ENCODE assay signal across 16 cellular contexts in the genomic region with DNA sequence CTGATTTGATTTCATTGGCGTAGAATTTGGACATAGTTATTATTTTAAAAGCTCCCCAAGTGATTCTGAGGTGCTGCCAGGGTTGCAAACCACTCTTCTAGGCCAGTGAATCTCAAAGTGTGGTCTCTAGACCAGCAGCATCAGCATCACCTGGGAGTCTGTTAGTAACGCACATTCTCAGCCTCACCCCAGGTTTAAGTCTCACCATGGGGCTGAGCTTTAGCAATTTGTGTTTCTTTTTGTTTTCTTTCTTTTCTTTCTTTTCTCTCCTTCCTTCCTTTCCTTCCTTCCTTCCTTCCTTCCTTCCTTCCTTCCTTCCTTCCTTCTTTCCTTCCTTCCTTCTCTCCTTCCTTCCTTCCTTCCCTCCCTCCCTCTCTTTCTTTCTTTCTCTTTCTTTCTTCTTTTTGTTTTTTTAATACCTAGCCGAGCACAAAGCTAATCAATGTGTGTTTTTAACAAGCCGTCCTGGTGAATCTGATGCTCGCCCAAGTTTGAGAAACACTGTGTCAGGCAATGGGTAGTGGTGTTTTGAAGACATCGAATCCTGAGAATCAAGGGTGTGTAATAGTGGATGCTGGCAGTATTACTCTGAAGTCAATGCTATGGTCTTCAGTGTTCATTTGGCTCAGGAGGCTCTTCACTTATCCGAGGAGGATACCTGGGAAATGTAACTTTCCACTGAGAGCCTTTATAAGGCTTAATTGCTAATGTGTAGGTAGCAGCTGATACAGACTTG.
DNase-seq lines count a peak whose midpoint lies in the region; ATAC-seq and TF ChIP-seq lines count a peak whose summit lies in the region.
"Had no signal": no experiment of that assay in that cellular context is flagged by ENCODE, and none has a peak within 500 bp of the region (broad histone marks: within the 10 kb centered on the region; RNA-seq: fewer than 3 reads in every experiment).

No MANE protein-coding gene starts in this region.

- no peak overlapping the region for H3K27ac ChIP-seq in DND-41 (ENCODE audit: low read length)
- peak overlapping the region; percentile 86 for H3K27ac ChIP-seq in foreskin keratinocyte
- H3K27ac ChIP-seq: gastrocnemius medialis, thoracic aorta had no signal

- peaks cover 29% of the 10 kb centered on the region for H3K4me1 Mint-ChIP-seq in activated T-helper 17 cell treated with anti-CD3 and anti-CD28 coated beads, Interleukin-2, amount 50 U/mL, for 72 hours
- peaks cover 16% of the 10 kb centered on the region for H3K4me1 Mint-ChIP-seq in stimulated activated effector memory CD8-positive, alpha-beta T cell treated with anti-CD3 and anti-CD28 coated beads, Interleukin-12 subunit alpha, Interleukin-12 subunit beta, amount 100 ng/mL, for 72 hours
- peaks cover 10% of the 10 kb centered on the region for H3K4me1 Mint-ChIP-seq in activated CD4-positive, alpha-beta memory T cell treated with anti-CD3 and anti-CD28 coated beads, Interleukin-2, amount 10 ng/mL, durations not matched to agents 7 days and 5 days

- H3K4me1 ChIP-seq in DND-41 (ENCODE audit: insufficient read depth, low read length) (peaks cover 12% of the 10 kb centered on the region), foreskin keratinocyte (peaks cover 26% of the 10 kb centered on the region)
- H3K4me1 ChIP-seq: gastrocnemius medialis had no signal

- H3K9me3 ChIP-seq in DND-41 (ENCODE audit: insufficient read depth, low read length, severe bottlenecking), result no peaks in the 10 kb centered on the region
- H3K9me3 ChIP-seq: gastrocnemius medialis, thoracic aorta had no signal

- no peaks in the 10 kb centered on the region for H3K27me3 Mint-ChIP-seq in activated T-helper 17 cell treated with anti-CD3 and anti-CD28 coated beads, Interleukin-2, amount 50 U/mL, for 72 hours
- no peaks in the 10 kb centered on the region for H3K27me3 Mint-ChIP-seq in activated CD4-positive, alpha-beta memory T cell treated with anti-CD3 and anti-CD28 coated beads, Interleukin-2, amount 10 ng/mL, durations not matched to agents 7 days and 5 days
- H3K27me3 Mint-ChIP-seq: CD4-positive, alpha-beta T cell; progenitor cell of endocrine pancreas had no signal

- no peaks in the 10 kb centered on the region for H3K36me3 Mint-ChIP-seq in activated T-helper 17 cell treated with anti-CD3 and anti-CD28 coated beads, Interleukin-2, amount 50 U/mL, for 72 hours (ENCODE audit: low read depth)
- no peaks in the 10 kb centered on the region for H3K36me3 Mint-ChIP-seq in stimulated activated effector memory CD8-positive, alpha-beta T cell treated with anti-CD3 and anti-CD28 coated beads, Interleukin-12 subunit alpha, Interleukin-12 subunit beta, amount 100 ng/mL, for 72 hours
- peaks cover 4% of the 10 kb centered on the region for H3K36me3 Mint-ChIP-seq in activated CD4-positive, alpha-beta memory T cell treated with anti-CD3 and anti-CD28 coated beads, Interleukin-2, amount 10 ng/mL, durations not matched to agents 7 days and 5 days (ENCODE audit: low read depth)

- H2AFZ ChIP-seq in DND-41 (ENCODE audit: low read depth, low read length), result no peak overlapping the region

- H3K9ac ChIP-seq in DND-41 (ENCODE audit: low read depth, low read length), result no peak overlapping the region

- CTCF ChIA-PET in activated CD4-positive, alpha-beta memory T cell treated with anti-CD3 and anti-CD28 coated beads, Interleukin-2, amount 10 ng/mL, durations not matched to agents 7 days and 5 days (lab: Charles Lee), result no interaction called here

- TF ChIP-seq CTCF in DND-41 (IDR thresholded peaks at IDR 0.05; ENCODE audit: borderline replicate concordance, extremely low read depth, low read length, poor library complexity, severe bottlenecking) (no peak), foreskin keratinocyte (conservative IDR thresholded peaks at IDR 0.05) (no peak)

- POLR2A ChIA-PET in activated CD4-positive, alpha-beta memory T cell treated with anti-CD3 and anti-CD28 coated beads, Interleukin-2, amount 10 ng/mL, durations not matched to agents 7 days and 5 days (lab: Charles Lee), result no interaction called here

- DNase-seq in DND-41 (no peak), foreskin keratinocyte (no peak), NCI-H2107 (lab: John Stamatoyannopoulos, UW) (no peak)
- no peak for DNase-seq in stimulated activated effector memory CD8-positive, alpha-beta T cell treated with anti-CD3 and anti-CD28 coated beads, Interleukin-12 subunit alpha, Interleukin-12 subunit beta, amount 100 ng/mL, for 72 hours (ENCODE audit: low spot score in 2 of 2)
- no peak for DNase-seq in activated CD8-positive, alpha-beta memory T cell treated with anti-CD3 and anti-CD28 coated beads, Interleukin-2, amount 50 U/mL, for 48 hours
- no peak for DNase-seq in activated CD4-positive, alpha-beta memory T cell treated with anti-CD3 and anti-CD28 coated beads, Interleukin-2, amount 10 ng/mL, durations not matched to agents 7 days and 5 days
- DNase-seq: anterior cingulate cortex; CD4-positive, alpha-beta T cell; gastrocnemius medialis; NCI-H1105; NCI-H524 treated with DMSO at 0.1 percent for 48 hours had no signal

- H3K4me3 ChIP-seq in DND-41 (ENCODE audit: low read depth in 1 of 2, low read length in 2 of 2), result no peak overlapping the region
- H3K4me3 ChIP-seq: gastrocnemius medialis, thoracic aorta had no signal

- H4K20me1 ChIP-seq in DND-41 (ENCODE audit: insufficient read depth, low read length), result peaks cover 13% of the 10 kb centered on the region; the same call in 1 of the 2 replicates

- ATAC-seq in DND-41 (ENCODE audit: insufficient read depth, low read depth) (no peak; the same call in 2 of the 3 replicates), foreskin keratinocyte (no peak), GM21381 (IDR thresholded peaks at IDR 0.05; ENCODE audit: unreplicated experiment) (no peak)
- no peak for ATAC-seq in activated T-helper 17 cell treated with anti-CD3 and anti-CD28 coated beads, Interleukin-2, amount 50 U/mL, for 72 hours (replicated peaks)
- ATAC-seq in stimulated activated effector memory CD8-positive, alpha-beta T cell treated with anti-CD3 and anti-CD28 coated beads, Interleukin-12 subunit alpha, Interleukin-12 subunit beta, amount 100 ng/mL, for 72 hours, result no peak

- H3K4me3 Mint-ChIP-seq in activated T-helper 17 cell treated with anti-CD3 and anti-CD28 coated beads, Interleukin-2, amount 50 U/mL, for 72 hours, result peak overlapping the region; percentile 38
- no peak overlapping the region for H3K4me3 Mint-ChIP-seq in stimulated activated effector memory CD8-positive, alpha-beta T cell treated with anti-CD3 and anti-CD28 coated beads, Interleukin-12 subunit alpha, Interleukin-12 subunit beta, amount 100 ng/mL, for 72 hours
- H3K4me3 Mint-ChIP-seq in activated CD4-positive, alpha-beta memory T cell treated with anti-CD3 and anti-CD28 coated beads, Interleukin-2, amount 10 ng/mL, durations not matched to agents 7 days and 5 days, result no peak overlapping the region
- H3K4me3 Mint-ChIP-seq: CD4-positive, alpha-beta T cell had no signal

- H3K36me3 ChIP-seq in DND-41 (ENCODE audit: insufficient read depth, low read length), result no peaks in the 10 kb centered on the region
- H3K36me3 ChIP-seq: gastrocnemius medialis, thoracic aorta had no signal

- H3K27ac Mint-ChIP-seq in activated T-helper 17 cell treated with anti-CD3 and anti-CD28 coated beads, Interleukin-2, amount 50 U/mL, for 72 hours, result peak overlapping the region; percentile 49
- H3K27ac Mint-ChIP-seq in stimulated activated effector memory CD8-positive, alpha-beta T cell treated with anti-CD3 and anti-CD28 coated beads, Interleukin-12 subunit alpha, Interleukin-12 subunit beta, amount 100 ng/mL, for 72 hours, result peak overlapping the region; percentile 9
- no peak overlapping the region for H3K27ac Mint-ChIP-seq in activated CD4-positive, alpha-beta memory T cell treated with anti-CD3 and anti-CD28 coated beads, Interleukin-2, amount 10 ng/mL, durations not matched to agents 7 days and 5 days
- H3K27ac Mint-ChIP-seq: activated T-helper 2 cell treated with anti-CD3 and anti-CD28 coated beads, Interferon-gamma antibody, Interleukin-2, Interleukin-4, amounts not matched to agents 10 μg/mL and 5 μg/mL and 100 μg/mL, durations not matched to agents 14 hours and 24 hours and 36 hours; CD4-positive, alpha-beta T cell; progenitor cell of endocrine pancreas had no signal

- peaks cover 17% of the 10 kb centered on the region for H3K79me2 ChIP-seq in DND-41 (ENCODE audit: insufficient read depth, low read length)

- 0 out of 2 replicates have a peak overlapping the region, but pooled peaks have one; percentile 9 for H3K4me2 ChIP-seq in DND-41 (ENCODE audit: insufficient read depth, low read length)

- H3K9me3 Mint-ChIP-seq in activated T-helper 17 cell treated with anti-CD3 and anti-CD28 coated beads, Interleukin-2, amount 50 U/mL, for 72 hours, result no peaks in the 10 kb centered on the region
- H3K9me3 Mint-ChIP-seq in stimulated activated effector memory CD8-positive, alpha-beta T cell treated with anti-CD3 and anti-CD28 coated beads, Interleukin-12 subunit alpha, Interleukin-12 subunit beta, amount 100 ng/mL, for 72 hours, result no peaks in the 10 kb centered on the region
- no peaks in the 10 kb centered on the region for H3K9me3 Mint-ChIP-seq in activated CD4-positive, alpha-beta memory T cell treated with anti-CD3 and anti-CD28 coated beads, Interleukin-2, amount 10 ng/mL, durations not matched to agents 7 days and 5 days
- H3K9me3 Mint-ChIP-seq: activated T-helper 2 cell treated with anti-CD3 and anti-CD28 coated beads, Interferon-gamma antibody, Interleukin-2, Interleukin-4, amounts not matched to agents 10 μg/mL and 5 μg/mL and 100 μg/mL, durations not matched to agents 14 hours and 24 hours and 36 hours; CD4-positive, alpha-beta T cell had no signal

- H3K27me3 ChIP-seq in DND-41 (ENCODE audit: insufficient read depth, low read length, poor library complexity) (no peaks in the 10 kb centered on the region), foreskin keratinocyte (no peaks in the 10 kb centered on the region)
- H3K27me3 ChIP-seq: gastrocnemius medialis had no signal
